8 cellular contexts compared by ENCODE assay signal in genomic region chrX:134548257-134548732, GRCh38.
A peak's percentile ranks its signal among the peaks of the same experiment; 100 is the strongest.
DNase-seq lines count a peak whose midpoint lies in the region; ATAC-seq and TF ChIP-seq lines count a peak whose summit lies in the region.

No MANE protein-coding gene starts in this region.

- H3K9me3 ChIP-seq in thoracic aorta, result no peaks in the 10 kb centered on the region

- H3K27ac Mint-ChIP-seq in glutamatergic neuron (ENCODE audit: unreplicated experiment), result peak overlapping the region; percentile 13

- peak overlapping the region; percentile 78 for H3K4me3 ChIP-seq in thoracic aorta

- H3K4me3 Mint-ChIP-seq in glutamatergic neuron (ENCODE audit: unreplicated experiment), result peak overlapping the region; percentile 90

- ATAC-seq in thoracic aorta (ENCODE audit: insufficient number of reproducible peaks, low FRiP score, low read depth) (no peak), GM19397 (IDR thresholded peaks at IDR 0.05; ENCODE audit: unreplicated experiment) (no peak)

- DNase-seq in AG08396 (ENCODE audit: low spot score) (peak; percentile 10), SW480 (ENCODE audit: low spot score) (peak; percentile 34), glutamatergic neuron (no peak), thoracic aorta (ENCODE audit: low spot score) (no peak), substantia nigra (lab: John Stamatoyannopoulos, UW) (no peak), cerebellar cortex (ENCODE audit: low spot score) (no peak)

- peaks cover 4% of the 10 kb centered on the region for H3K9me3 Mint-ChIP-seq in glutamatergic neuron (ENCODE audit: unreplicated experiment)

- peaks cover 0 to 18% of the 10 kb centered on the region in 2 donors for H3K4me1 ChIP-seq in thoracic aorta (ENCODE audit: control insufficient read depth in 1 of 2, low read depth in 2 of 2)

- no peaks in the 10 kb centered on the region for H3K27me3 ChIP-seq in thoracic aorta (replicated peaks; ENCODE audit: insufficient read depth)

- H3K27me3 Mint-ChIP-seq in glutamatergic neuron (ENCODE audit: unreplicated experiment), result peaks cover 9% of the 10 kb centered on the region

- H3K27ac ChIP-seq in thoracic aorta (no peak overlapping the region), substantia nigra (ENCODE audit: low read depth, low read length, poor library complexity, severe bottlenecking) (no peak overlapping the region)

- H3K36me3 Mint-ChIP-seq in glutamatergic neuron (ENCODE audit: unreplicated experiment), result no peaks in the 10 kb centered on the region

- TF ChIP-seq POLR2A in GM19193 (IDR thresholded peaks at IDR 0.05; ENCODE audit: extremely low read depth, insufficient read depth, insufficient read length), result peak; percentile 47

- H3K36me3 ChIP-seq in thoracic aorta, result no peaks in the 10 kb centered on the region

- H3K4me1 Mint-ChIP-seq in glutamatergic neuron (ENCODE audit: low read depth, unreplicated experiment), result peaks cover 11% of the 10 kb centered on the region

- TF ChIP-seq CTCF in glutamatergic neuron (IDR thresholded peaks at IDR 0.05; ENCODE audit: partially characterized antibody, unreplicated experiment), result no peak
- no peak for TF ChIP-seq CTCF in thoracic aorta (IDR thresholded peaks at IDR 0.05)

Comparison
In these comparisons a context has a peak if more than half of its experiments do, and no peak if none do; other contexts are left out.
1. DNase-seq: peak in AG08396 (single experiment) and SW480 (single experiment); none in glutamatergic neuron (single experiment), thoracic aorta (single experiment), substantia nigra (0 of 49) and cerebellar cortex (single experiment).